In genomic region chrX:1483843-1484637, GRCh38 we compare ENCODE assay signal across 9 cellular contexts. TPM values are rescaled to one million over a fixed set of nuclear protein-coding genes. Genes with fewer than 3 reads are reported as not detected.
DNase-seq lines count a peak whose midpoint lies in the region; ATAC-seq, FAIRE-seq and TF ChIP-seq lines count a peak whose summit lies in the region.
"Had no signal": no experiment of that assay in that cellular context is flagged by ENCODE, and none has a peak within 500 bp of the region (broad histone marks: within the 10 kb centered on the region; RNA-seq: fewer than 3 reads in every experiment).

No MANE protein-coding gene starts in this region.

- H3K27me3 ChIP-seq in BLaER1 treated with 17β-estradiol and CSF1 and Interleukin-3, amounts not matched to agents 10 nM and 100 nM = no peaks in the 10 kb centered on the region
- H3K27me3 ChIP-seq in tibial nerve = no peaks in the 10 kb centered on the region
- H3K27me3 ChIP-seq in MG63 = no peaks in the 10 kb centered on the region; the same call in 1 of the 2 replicates

- H3K4me3 ChIP-seq in BLaER1 treated with 17β-estradiol and CSF1 and Interleukin-3, amounts not matched to agents 10 nM and 100 nM = no peak overlapping the region
- H3K4me3 ChIP-seq in tibial nerve = no peak overlapping the region
- H3K4me3 ChIP-seq in MG63 = no peak overlapping the region
- H3K4me3 ChIP-seq: heart left ventricle had no signal

- peak overlapping the region; percentile 64 to 76 for H3K4me3 Mint-ChIP-seq in activated T-cell treated with anti-CD3 and anti-CD28 coated beads, Interleukin-2, amount 50 U/mL, for 72 hours

- peaks cover 31 to 84% (median 77%) of the 10 kb centered on the region in 11 experiments for H3K36me3 ChIP-seq in BLaER1 treated with 17β-estradiol and CSF1 and Interleukin-3, amounts not matched to agents 10 nM and 100 nM
- H3K36me3 ChIP-seq in tibial nerve (no peaks in the 10 kb centered on the region), MG63 (no peaks in the 10 kb centered on the region)
- H3K36me3 ChIP-seq: heart left ventricle had no signal

- peak overlapping the region; percentile 93 for H3K27ac Mint-ChIP-seq in activated T-cell treated with anti-CD3 and anti-CD28 coated beads, Interleukin-2, amount 50 U/mL, for 72 hours

- FAIRE-seq in GM19239 (lab: Jason Lieb, UNC) = peak; percentile 98

- peaks cover 4 to 8% of the 10 kb centered on the region in 2 donors for H3K9me3 Mint-ChIP-seq in activated T-cell treated with anti-CD3 and anti-CD28 coated beads, Interleukin-2, amount 50 U/mL, for 72 hours

- H3K4me1 ChIP-seq in BLaER1 treated with 17β-estradiol and CSF1 and Interleukin-3, amounts not matched to agents 10 nM and 100 nM = peaks cover 53 to 77% (median 71%) of the 10 kb centered on the region in 10 experiments
- no peaks in the 10 kb centered on the region for H3K4me1 ChIP-seq in tibial nerve

- 80 to 85% methylated on average over 15 of the region's 15 CpGs for WGBS in tibial nerve, 2 donors

- H3K36me3 Mint-ChIP-seq in activated T-cell treated with anti-CD3 and anti-CD28 coated beads, Interleukin-2, amount 50 U/mL, for 72 hours (ENCODE audit: insufficient read depth in 2 of 2) = peaks cover 28 to 33% of the 10 kb centered on the region in 2 donors

- no peak for TF ChIP-seq CTCF in tibial nerve (IDR thresholded peaks at IDR 0.05)

- peaks cover 59% of the 10 kb centered on the region for H3K4me1 Mint-ChIP-seq in activated T-cell treated with anti-CD3 and anti-CD28 coated beads, Interleukin-2, amount 50 U/mL, for 72 hours (ENCODE audit: low read depth)

- TF ChIP-seq EP300 in tibial nerve (IDR thresholded peaks at IDR 0.05) = no peak

- TF ChIP-seq POLR2A in tibial nerve (IDR thresholded peaks at IDR 0.05) = no peak

- H3K27me3 Mint-ChIP-seq in activated T-cell treated with anti-CD3 and anti-CD28 coated beads, Interleukin-2, amount 50 U/mL, for 72 hours (ENCODE audit: low read depth) = no peaks in the 10 kb centered on the region

- peaks cover 7 to 31% (median 23%) of the 10 kb centered on the region in 11 experiments; a peak in 19 of 22 replicates for H3K9me3 ChIP-seq in BLaER1 treated with 17β-estradiol and CSF1 and Interleukin-3, amounts not matched to agents 10 nM and 100 nM (replicated peaks in 1 of 11)
- H3K9me3 ChIP-seq in tibial nerve (peaks cover 0 to 29% (median 1%) of the 10 kb centered on the region in 4 donors), MG63 (peaks cover 12% of the 10 kb centered on the region)

- H4K20me1 ChIP-seq in BLaER1 treated with 17β-estradiol and CSF1 and Interleukin-3, amounts not matched to agents 10 nM and 100 nM = peaks cover 0 to 58% (median 33%) of the 10 kb centered on the region in 11 experiments; a peak in 16 of 22 replicates

- DNase-seq in GM19239 (ENCODE audit: insufficient read length, low spot score) (no peak), tibial nerve (ENCODE audit: low spot score in 2 of 2) (no peak), kidney glomerular epithelial cell (lab: John Stamatoyannopoulos, UW) (no peak), MG63 (no peak), GOT3 (lab: John Stamatoyannopoulos, UW) (no peak)
- DNase-seq in activated T-cell treated with anti-CD3 and anti-CD28 coated beads, Interleukin-2, amount 50 U/mL, for 72 hours = peak in 1 of 2 donors; percentile 50
- DNase-seq: heart left ventricle had no signal

- peak overlapping the region; percentile 5 to 71 (median 39); a peak in 17 of 22 replicates for H3K9ac ChIP-seq in BLaER1 treated with 17β-estradiol and CSF1 and Interleukin-3, amounts not matched to agents 10 nM and 100 nM

- ATAC-seq in HG03060 (IDR thresholded peaks at IDR 0.05; ENCODE audit: low read depth, unreplicated experiment) = peak; percentile 35
- peak; percentile 24 to 49 for ATAC-seq in activated T-cell treated with anti-CD3 and anti-CD28 coated beads, Interleukin-2, amount 50 U/mL, for 72 hours (replicated peaks in 1 of 2)
- ATAC-seq: heart left ventricle had no signal

- H3K27ac ChIP-seq in BLaER1 treated with 17β-estradiol and CSF1 and Interleukin-3, amounts not matched to agents 10 nM and 100 nM = peak overlapping the region; percentile 59 to 78 (median 68); a peak in 21 of 22 replicates
- H3K27ac ChIP-seq in tibial nerve = no peak overlapping the region

- H3K4me2 ChIP-seq in BLaER1 treated with 17β-estradiol and CSF1 and Interleukin-3, amounts not matched to agents 10 nM and 100 nM = peak overlapping the region; percentile 15 to 74 (median 53)

RNA-seq across cellular contexts. Expression of gene ASMTL, which starts 31.3 kb away (rescaled TPM):
- total RNA-seq in activated T-cell treated with anti-CD3 and anti-CD28 coated beads, Interleukin-2, amount 50 U/mL, for 72 hours = 100 to 1,000 TPM in 1 of 2 donors, 10 to 100 TPM in 1; 70.4 to 101 TPM
- 10 to 100 TPM; 25.1 to 47.2 (median 43.3) TPM for total RNA-seq in tibial nerve
- total RNA-seq in MG63 (2014; rRNA removed; shearing (Covaris generic); ENCODE audit: low replicate concordance) = 29.3 and 60.9 TPM in 2 replicates

RNA-seq across cellular contexts. Expression of gene P2RY8, which starts 52.9 kb away (rescaled TPM):
- total RNA-seq in activated T-cell treated with anti-CD3 and anti-CD28 coated beads, Interleukin-2, amount 50 U/mL, for 72 hours = 10 to 100 TPM; 40.1 to 45.7 TPM
- 1 to 10 TPM in 3 of 4 donors, under 1 TPM in 1; 0.84 to 2.8 (median 1.2) TPM for total RNA-seq in tibial nerve
- not detected in 2 replicates for total RNA-seq in MG63 (2014; rRNA removed; shearing (Covaris generic); ENCODE audit: low replicate concordance)

Comparison
In these comparisons a context has a peak if more than half of its experiments do, and no peak if none do; other contexts are left out.
1. H3K27ac ChIP-seq: peak in BLaER1 treated with 17β-estradiol and CSF1 and Interleukin-3, amounts not matched to agents 10 nM and 100 nM (11 of 11); none in tibial nerve (0 of 4).
2. RNA of gene P2RY8, which starts 52.9 kb away (total RNA-seq): 40.1 to 45.7 TPM in activated T-cell treated with anti-CD3 and anti-CD28 coated beads, Interleukin-2, amount 50 U/mL, for 72 hours; 0.84 to 2.8 TPM in tibial nerve and not detected in MG63; every median in the first group is over 10 times any median in the second.